In genomic region chr22:46612904-46613605, GRCh38 we compare ENCODE assay signal across 8 cellular contexts. TPM values are rescaled to one million over a fixed set of nuclear protein-coding genes. Genes with fewer than 3 reads are reported as not detected.
DNase-seq lines count a peak whose midpoint lies in the region; ATAC-seq and TF ChIP-seq lines count a peak whose summit lies in the region.

No MANE protein-coding gene starts in this region.

- H3K27ac ChIP-seq in left lung (peak overlapping the region in 1 of 2 donors; percentile 45), A673 (ENCODE audit: low read depth, low read length, poor library complexity, severe bottlenecking) (no peak overlapping the region)

- H3K9me2 ChIP-seq in Loucy (replicated peaks; ENCODE audit: low read depth, low read length), result no peaks in the 10 kb centered on the region

- no peaks in the 10 kb centered on the region for H3K27me3 Mint-ChIP-seq in activated T-cell treated with anti-CD3 and anti-CD28 coated beads, Interleukin-2, amount 50 U/mL, for 4 hours (ENCODE audit: low read depth)

- H3K27me3 ChIP-seq in Loucy (ENCODE audit: insufficient read depth, low read length, poor library complexity, severe bottlenecking) (no peaks in the 10 kb centered on the region), left lung (no peaks in the 10 kb centered on the region), A673 (replicated peaks; ENCODE audit: insufficient read depth, low read depth, low read length, poor library complexity) (no peaks in the 10 kb centered on the region)

- H3K9me3 ChIP-seq in Loucy (ENCODE audit: insufficient read depth, low read depth, low read length) (no peaks in the 10 kb centered on the region), left lung (no peaks in the 10 kb centered on the region), A673 (ENCODE audit: low read depth, low read length, poor library complexity, severe bottlenecking) (no peaks in the 10 kb centered on the region)

- H3K9me3 Mint-ChIP-seq in activated T-cell treated with anti-CD3 and anti-CD28 coated beads, Interleukin-2, amount 50 U/mL, for 4 hours, result no peaks in the 10 kb centered on the region

- no peaks in the 10 kb centered on the region for H3F3A ChIP-seq in Loucy (ENCODE audit: low read depth)

- no peak overlapping the region for H2AFZ ChIP-seq in Loucy (ENCODE audit: low read length)

- intact Hi-C loops in left lung (cut with DNase I), result no loop called here
- intact Hi-C loops in A673 (cut with micrococcal nuclease; ENCODE audit: unreplicated experiment), result no loop called here

- peaks cover 28% of the 10 kb centered on the region for H3K4me1 Mint-ChIP-seq in activated T-cell treated with anti-CD3 and anti-CD28 coated beads, Interleukin-2, amount 50 U/mL, for 4 hours (ENCODE audit: low read depth)

- POLR2A ChIA-PET in A673 (lab: Charles Lee; ENCODE audit: low non-redundant PET), result no interaction called here

- H3K4me3 ChIP-seq in Loucy (ENCODE audit: low read length, poor library complexity, severe bottlenecking) (peak overlapping the region; percentile 79), left lung (no peak overlapping the region), A673 (ENCODE audit: low read depth, low read length, poor library complexity, severe bottlenecking) (no peak overlapping the region)

- DNase-seq in activated T-cell treated with anti-CD3 and anti-CD28 coated beads, Interleukin-2, amount 50 U/mL, for 4 hours, result peak; percentile 36
- DNase-seq in left lung, result peak in 1 of 2 donors; percentile 61
- DNase-seq in stimulated activated naive CD4-positive, alpha-beta T cell treated with Interleukin-2 at 50 U/mL for 16 hours (lab: John Stamatoyannopoulos, UW), result peak; percentile 32
- DNase-seq in left lobe of liver (ENCODE audit: low spot score), result no peak
- DNase-seq in A673 (ENCODE audit: low spot score), result no peak
- no peak for DNase-seq in DMS114 treated with DMSO at 0.1 percent for 48 hours (lab: John Stamatoyannopoulos, UW; ENCODE audit: unreplicated experiment)
- DNase-seq in DMS153 treated with DMSO at 0.1 percent for 48 hours (lab: John Stamatoyannopoulos, UW; ENCODE audit: unreplicated experiment), result no peak

- peaks cover 29% of the 10 kb centered on the region; the same call in 1 of the 2 replicates for H3K79me2 ChIP-seq in Loucy (ENCODE audit: insufficient read depth, low read length)

- peak overlapping the region; percentile 92 for H3K9ac ChIP-seq in Loucy (ENCODE audit: low read depth, low read length, poor library complexity, severe bottlenecking)

- peaks cover 27% of the 10 kb centered on the region for H3K4me1 ChIP-seq in Loucy (ENCODE audit: insufficient read depth, low read length, poor library complexity, severe bottlenecking)
- peaks cover 12 to 51% of the 10 kb centered on the region in 2 donors for H3K4me1 ChIP-seq in left lung
- H3K4me1 ChIP-seq in A673 (ENCODE audit: insufficient read depth, low read length, poor library complexity, severe bottlenecking), result no peaks in the 10 kb centered on the region

- ATAC-seq in activated T-cell treated with anti-CD3 and anti-CD28 coated beads, Interleukin-2, amount 50 U/mL, for 4 hours, result peak; percentile 57 to 59
- ATAC-seq in left lung, result peak; percentile 10
- ATAC-seq in left lobe of liver, result no peak

- no TSS peak for BruUV-seq in A673 (replicated peaks; lab: Mats Ljungman, UMichigan)

- H3K36me3 Mint-ChIP-seq in activated T-cell treated with anti-CD3 and anti-CD28 coated beads, Interleukin-2, amount 50 U/mL, for 4 hours (ENCODE audit: insufficient read depth), result no peaks in the 10 kb centered on the region

- TF ChIP-seq CTCF in Loucy (conservative IDR thresholded peaks at IDR 0.05; ENCODE audit: low read length), result no peak
- TF ChIP-seq CTCF in left lung (IDR thresholded peaks at IDR 0.05), result no peak
- no peak for TF ChIP-seq CTCF in A673 (conservative IDR thresholded peaks at IDR 0.05; ENCODE audit: low read depth, low read length)

- peak overlapping the region; percentile 92 for H3K4me2 ChIP-seq in Loucy (ENCODE audit: low read depth, low read length, poor library complexity, severe bottlenecking)

- CTCF ChIA-PET in A673 (lab: Charles Lee), result no interaction called here

- no peaks in the 10 kb centered on the region for H3K36me3 ChIP-seq in Loucy (ENCODE audit: insufficient read depth, low read length)
- no peaks in the 10 kb centered on the region for H3K36me3 ChIP-seq in left lung
- H3K36me3 ChIP-seq in A673 (ENCODE audit: insufficient read depth, low read length, poor library complexity, severe bottlenecking), result no peaks in the 10 kb centered on the region

- H3K4me3 Mint-ChIP-seq in activated T-cell treated with anti-CD3 and anti-CD28 coated beads, Interleukin-2, amount 50 U/mL, for 4 hours, result peak overlapping the region; percentile 85

- no peaks in the 10 kb centered on the region for H4K20me1 ChIP-seq in Loucy (ENCODE audit: insufficient read depth, low read length, poor library complexity, severe bottlenecking)

RNA-seq across cellular contexts. Expression of gene GRAMD4, which starts 7.1 kb away (rescaled TPM):
- total RNA-seq in activated T-cell treated with anti-CD3 and anti-CD28 coated beads, Interleukin-2, amount 50 U/mL, for 4 hours, result 10 to 100 TPM; 30.9 to 35.4 (median 33.0) TPM
- 10 to 100 TPM; 61.8 to 78.2 TPM for total RNA-seq in left lung
- total RNA-seq in left lobe of liver, result 42.5 TPM
- 18.4 and 21.3 TPM in 2 replicates for total RNA-seq in A673 (2021)

Comparison
In these comparisons a context has a peak if more than half of its experiments do, and no peak if none do; other contexts are left out.
1. DNase-seq: peak in activated T-cell treated with anti-CD3 and anti-CD28 coated beads, Interleukin-2, amount 50 U/mL, for 4 hours (single experiment) and stimulated activated naive CD4-positive, alpha-beta T cell treated with Interleukin-2 at 50 U/mL for 16 hours (single experiment); none in left lobe of liver (single experiment), A673 (single experiment), DMS114 treated with DMSO at 0.1 percent for 48 hours (single experiment) and DMS153 treated with DMSO at 0.1 percent for 48 hours (single experiment).